ENCODE assay signal across 8 cellular contexts in genomic region chr10:48306870-48307531, GRCh38. TPM values are rescaled to one million over a fixed set of nuclear protein-coding genes. Genes with fewer than 3 reads are reported as not detected.
DNase-seq lines count a peak whose midpoint lies in the region; ATAC-seq and TF ChIP-seq lines count a peak whose summit lies in the region.

No MANE protein-coding gene starts in this region.

- H3K4me3 ChIP-seq in HUES64 (ENCODE audit: low read length) (peak overlapping the region; percentile 94), cardiac fibroblast (replicated peaks in 1 of 2; ENCODE audit: low read depth in 2 of 2, low read length in 2 of 2) (peak overlapping the region; percentile 75 to 79)

- ATAC-seq in GM21515 (IDR thresholded peaks at IDR 0.05; ENCODE audit: unreplicated experiment), result peak; percentile 40

- DNase-seq in EL (peak; percentile 52), T-helper 9 cell (peak; percentile 71), cardiac fibroblast (ENCODE audit: low read depth in 2 of 2) (peak; percentile 36 to 60), ecto neural progenitor cell (ENCODE audit: low spot score) (no peak)
- DNase-seq in stimulated activated CD4-positive, alpha-beta T cell treated with anti-CD3 and anti-CD28 coated beads, Interleukin-2, amount 100 ng/mL, for 48 hours, result peak; percentile 38 to 46

- peaks cover 16% of the 10 kb centered on the region for H3K4me1 ChIP-seq in HUES64 (ENCODE audit: insufficient read depth, low read length)

- peak overlapping the region; percentile 82 for H3K9ac ChIP-seq in HUES64 (ENCODE audit: low read depth, low read length)

- H3K27ac ChIP-seq in HUES64 (ENCODE audit: low read depth, low read length) (peak overlapping the region; percentile 93), layer of hippocampus (ENCODE audit: low read depth, low read length) (peak overlapping the region; percentile 85)

- no peak for TF ChIP-seq CTCF in cardiac fibroblast (IDR thresholded peaks at IDR 0.05; ENCODE audit: low read depth, low read length)

- under 1% methylated on average over 66 of the region's 66 CpGs for WGBS in HUES64

- H3K27me3 ChIP-seq in HUES64 (ENCODE audit: insufficient read depth, low read length) (peaks cover 23% of the 10 kb centered on the region), layer of hippocampus (ENCODE audit: control insufficient read depth, insufficient read depth, low read length) (no peaks in the 10 kb centered on the region)

- H3K9me3 ChIP-seq in HUES64 (ENCODE audit: insufficient read depth, low read depth, low read length), result no peaks in the 10 kb centered on the region

- H3K36me3 ChIP-seq in HUES64 (ENCODE audit: insufficient read depth, low read length), result no peaks in the 10 kb centered on the region

RNA-seq across cellular contexts. Expression of gene MAPK8, which starts 0.5 kb away (rescaled TPM):
- 42.8 TPM for polyA plus RNA-seq in HUES64 (2013, experiment 1 of 2)
- polyA plus RNA-seq in HUES64 (2013, experiment 2 of 2), result 49.3 TPM

RNA-seq across cellular contexts. Expression of gene FRMPD2, which starts 32.5 kb away (rescaled TPM):
- 0.15 TPM for polyA plus RNA-seq in HUES64 (2013, experiment 1 of 2)
- 0.38 TPM for polyA plus RNA-seq in HUES64 (2013, experiment 2 of 2)
